Comparison of ENCODE assay signal across 10 cellular contexts in the genomic region with DNA sequence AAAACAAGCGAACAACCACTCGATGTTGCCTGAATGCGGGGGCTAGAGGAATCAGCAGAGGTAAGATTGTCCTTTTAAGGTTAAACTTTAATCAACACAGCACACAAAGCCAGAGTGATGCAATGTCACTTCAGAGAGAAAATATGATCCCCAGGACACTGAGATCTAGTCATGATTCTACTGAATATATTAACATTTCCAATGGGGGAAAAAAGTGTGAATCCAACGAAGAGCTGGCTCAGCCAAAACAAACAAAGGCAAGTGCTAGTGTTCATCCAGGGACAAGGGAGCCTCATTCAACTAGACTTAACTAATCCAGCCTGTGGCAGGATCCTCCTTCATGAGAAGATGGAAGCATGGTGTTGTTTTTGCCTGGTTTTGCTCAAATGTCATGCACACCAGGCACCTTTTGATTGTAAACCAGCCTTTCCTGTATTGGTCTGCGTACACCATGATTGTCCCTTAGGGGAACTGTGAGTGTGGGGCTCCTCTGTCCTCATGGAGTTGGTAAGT. TPM values are rescaled to one million over a fixed set of nuclear protein-coding genes. Genes with fewer than 3 reads are reported as not detected.
A peak's percentile ranks its signal among the peaks of the same experiment; 100 is the strongest.
DNase-seq lines count a peak whose midpoint lies in the region; ATAC-seq, FAIRE-seq and TF ChIP-seq lines count a peak whose summit lies in the region.
"Had no signal": no experiment of that assay in that cellular context is flagged by ENCODE, and none has a peak within 500 bp of the region (broad histone marks: within the 10 kb centered on the region; RNA-seq: fewer than 3 reads in every experiment).

No MANE protein-coding gene starts in this region.

- TF ChIP-seq RAD21 in H1 (IDR thresholded peaks at IDR 0.05 in 1 of 2, conservative IDR thresholded peaks at IDR 0.05 in 1 of 2; ENCODE audit: low read depth in 2 of 2, low read length in 2 of 2), result no peak

- H2BK20ac ChIP-seq in H1 (ENCODE audit: low read length), result no peak overlapping the region

- H3K4me3 Mint-ChIP-seq in GM23338, result no peak overlapping the region
- no peak overlapping the region for H3K4me3 Mint-ChIP-seq in T-cell

- H3K9me3 Mint-ChIP-seq in GM23338 (no peaks in the 10 kb centered on the region), T-cell (no peaks in the 10 kb centered on the region)
- H3K9me3 Mint-ChIP-seq: activated T-helper 2 cell treated with anti-CD3 and anti-CD28 coated beads, Interferon-gamma antibody, Interleukin-2, Interleukin-4, amounts not matched to agents 10 μg/mL and 5 μg/mL and 100 μg/mL, durations not matched to agents 14 hours and 24 hours and 36 hours had no signal

- no peak for TF ChIP-seq EP300 in H1 (IDR thresholded peaks at IDR 0.05; ENCODE audit: borderline replicate concordance in 1 of 2, low read depth in 2 of 2, low read length in 2 of 2)

- no peak overlapping the region for H3K14ac ChIP-seq in H1 (ENCODE audit: insufficient read length)

- H3K27me3 ChIP-seq in GM23338 (ENCODE audit: insufficient read depth) (no peaks in the 10 kb centered on the region), H1 (replicated peaks in 1 of 4; ENCODE audit: control insufficient read depth in 3 of 4, extremely low read depth in 1 of 4, insufficient read depth in 3 of 4, low read length in 3 of 4) (no peaks in the 10 kb centered on the region), rectal smooth muscle tissue (ENCODE audit: control insufficient read depth, insufficient read depth, low read length) (no peaks in the 10 kb centered on the region)
- H3K27me3 ChIP-seq: upper lobe of left lung had no signal

- H3K4me2 ChIP-seq in GM23338 (no peak overlapping the region), H1 (ENCODE audit: insufficient read depth in 1 of 2, low read depth in 2 of 2, low read length in 2 of 2) (no peak overlapping the region)

- WGBS in H1 (ENCODE audit: extremely low coverage in 1 of 2, insufficient coverage in 1 of 2, insufficient read length in 1 of 2, insufficient replicate concordance in 2 of 2, low coverage in 1 of 2, low lambda C conversion rate in 2 of 2, missing lambda C conversion rate in 1 of 2), 2 experiments, result 94% methylated on average over 5 of the region's 5 CpGs; no CpG with 5 or more reads in 1 of the 2 experiments

- no peak overlapping the region for H4K5ac ChIP-seq in H1 (ENCODE audit: insufficient read length, low read depth, low read length)

- H2BK5ac ChIP-seq in H1 (ENCODE audit: low read depth, low read length), result no peak overlapping the region

- H3K23ac ChIP-seq in H1 (ENCODE audit: insufficient read length), result no peak overlapping the region

- no peak for DNase-seq in GM23338 (ENCODE audit: low spot score)
- peak; percentile 15 for DNase-seq in NCI-H510A (lab: John Stamatoyannopoulos, UW)
- DNase-seq in H1 (ENCODE audit: low read depth in 1 of 2, low spot score in 2 of 2), result no peak
- DNase-seq in T-cell, result no peak
- DNase-seq in activated T-cell treated with anti-CD3 and anti-CD28 coated beads, Interleukin-2, amount 50 U/mL, for 1 hour, result no peak
- DNase-seq: activated CD4-positive, CD25-positive, alpha-beta regulatory T cell treated with anti-CD3 and anti-CD28 coated beads, Interleukin-2, amount 50 U/mL, for 72 hours; upper lobe of left lung had no signal

- H2BK15ac ChIP-seq in H1 (ENCODE audit: low read length), result no peak overlapping the region

- peak overlapping the region; percentile 62; the same call in 1 of the 2 replicates for H2BK12ac ChIP-seq in H1 (ENCODE audit: low read depth, low read length)

- H3K18ac ChIP-seq in H1 (ENCODE audit: extremely low read depth, low read length), result no peak overlapping the region

- no peaks in the 10 kb centered on the region; the same call in 1 of the 2 replicates for H3K23me2 ChIP-seq in H1 (ENCODE audit: low read depth, low read length)

- no peak for ATAC-seq in GM23338
- ATAC-seq in T-cell (replicated peaks in 1 of 4), result no peak
- ATAC-seq in HG03442 (IDR thresholded peaks at IDR 0.05; ENCODE audit: unreplicated experiment), result no peak

- no peaks in the 10 kb centered on the region for H3F3A ChIP-seq in GM23338 (replicated peaks; ENCODE audit: low read depth)

- no peak for FAIRE-seq in H1 (lab: Jason Lieb, UNC)

- POLR2A ChIA-PET in H1 (lab: Charles Lee; ENCODE audit: partially characterized antibody), result no interaction called here
- POLR2A ChIA-PET in T-cell (lab: Charles Lee), result no interaction called here

- H2AFZ ChIP-seq in GM23338 (no peak overlapping the region), H1 (ENCODE audit: low read length) (peak overlapping the region; percentile 57; the same call in 1 of the 2 replicates)

- no peak overlapping the region for H2BK120ac ChIP-seq in H1 (replicated peaks; ENCODE audit: low read depth, low read length)

- H4K20me1 ChIP-seq in GM23338 (replicated peaks; ENCODE audit: insufficient read depth) (no peaks in the 10 kb centered on the region), H1 (replicated peaks in 1 of 2; ENCODE audit: control insufficient read depth in 1 of 2, insufficient read depth in 2 of 2, low read length in 2 of 2) (no peaks in the 10 kb centered on the region)

- H3K9ac ChIP-seq in H1 (replicated peaks in 1 of 4; ENCODE audit: extremely low read depth in 1 of 4, low read depth in 3 of 4, low read length in 3 of 4) (no peak overlapping the region), rectal smooth muscle tissue (ENCODE audit: low read length) (peak overlapping the region; percentile 27)

- H3K27ac Mint-ChIP-seq in GM23338 (peak overlapping the region; percentile 37), T-cell (no peak overlapping the region)
- H3K27ac Mint-ChIP-seq: activated T-helper 2 cell treated with anti-CD3 and anti-CD28 coated beads, Interferon-gamma antibody, Interleukin-2, Interleukin-4, amounts not matched to agents 10 μg/mL and 5 μg/mL and 100 μg/mL, durations not matched to agents 14 hours and 24 hours and 36 hours had no signal

- no peak overlapping the region for H4K91ac ChIP-seq in H1 (replicated peaks; ENCODE audit: insufficient read length, low read length)

- H3K9me3 ChIP-seq in H1 (ENCODE audit: insufficient read depth in 2 of 2, low read depth in 1 of 2, low read length in 1 of 2), result no peaks in the 10 kb centered on the region
- H3K9me3 ChIP-seq: upper lobe of left lung had no signal

- H3K56ac ChIP-seq in H1 (replicated peaks; ENCODE audit: insufficient read length, low read depth, low read length), result no peak overlapping the region

- no peak overlapping the region for H3K27ac ChIP-seq in GM23338 (ENCODE audit: low read depth)
- H3K27ac ChIP-seq in H1 (ENCODE audit: low read depth, low read length), result no peak overlapping the region
- no peak overlapping the region for H3K27ac ChIP-seq in rectal smooth muscle tissue (ENCODE audit: low read depth, low read length)
- H3K27ac ChIP-seq: upper lobe of left lung had no signal

- no peak overlapping the region for H2AK5ac ChIP-seq in H1 (ENCODE audit: low read depth, low read length)

- no peaks in the 10 kb centered on the region for H3K36me3 ChIP-seq in GM23338 (ENCODE audit: insufficient read depth)
- H3K36me3 ChIP-seq in H1 (ENCODE audit: control insufficient read depth in 2 of 4, insufficient read depth in 4 of 4, low read length in 3 of 4), result no peaks in the 10 kb centered on the region
- no peaks in the 10 kb centered on the region for H3K36me3 ChIP-seq in rectal smooth muscle tissue (ENCODE audit: control insufficient read depth, insufficient read depth, low read length)
- H3K36me3 ChIP-seq: upper lobe of left lung had no signal

- no peak for TF ChIP-seq POLR2A in H1 (IDR thresholded peaks at IDR 0.05; ENCODE audit: control extremely low read depth in 1 of 2, low read depth in 2 of 2, low read length in 2 of 2)

- no peak overlapping the region for H3K4me3 ChIP-seq in GM23338
- H3K4me3 ChIP-seq in H1 (ENCODE audit: extremely low read depth in 1 of 4, insufficient read depth in 2 of 4, low read depth in 3 of 4, low read length in 4 of 4), result no peak overlapping the region
- H3K4me3 ChIP-seq in rectal smooth muscle tissue (ENCODE audit: low read length), result no peak overlapping the region
- H3K4me3 ChIP-seq: upper lobe of left lung had no signal

- H3K4ac ChIP-seq in H1 (replicated peaks; ENCODE audit: insufficient read length, low read depth, low read length), result no peak overlapping the region

- H4K8ac ChIP-seq in H1 (ENCODE audit: extremely low read depth, insufficient read depth, low read length), result no peak overlapping the region

- no peaks in the 10 kb centered on the region for H3K79me1 ChIP-seq in H1 (ENCODE audit: low read depth, low read length)

- H3K27me3 Mint-ChIP-seq in GM23338 (ENCODE audit: insufficient read depth, low read depth, poor library complexity) (peaks cover 8% of the 10 kb centered on the region), T-cell (no peaks in the 10 kb centered on the region)

- TF ChIP-seq CTCF in GM23338 (conservative IDR thresholded peaks at IDR 0.05; ENCODE audit: low read depth in 2 of 2) (no peak), H1 (IDR thresholded peaks at IDR 0.05; ENCODE audit: control extremely low read depth in 1 of 3, insufficient read depth in 1 of 3, low read depth in 1 of 3, low read length in 3 of 3) (no peak)

- H3K36me3 Mint-ChIP-seq in GM23338 (ENCODE audit: low read depth) (peaks cover 3% of the 10 kb centered on the region; the same call in 2 of the 3 replicates), T-cell (no peaks in the 10 kb centered on the region)

- H3K4me1 Mint-ChIP-seq in GM23338, result peaks cover 14% of the 10 kb centered on the region
- H3K4me1 Mint-ChIP-seq in T-cell, result no peaks in the 10 kb centered on the region

- H3K79me2 ChIP-seq in GM23338 (replicated peaks; ENCODE audit: insufficient read depth) (no peaks in the 10 kb centered on the region), H1 (ENCODE audit: control insufficient read depth in 1 of 2, insufficient read depth in 2 of 2, low read length in 2 of 2) (no peaks in the 10 kb centered on the region)

- H3K4me1 ChIP-seq in GM23338 (ENCODE audit: insufficient read depth), result peaks cover 12% of the 10 kb centered on the region
- H3K4me1 ChIP-seq in H1 (replicated peaks in 1 of 4; ENCODE audit: control insufficient read depth in 3 of 4, insufficient read depth in 4 of 4, low read length in 3 of 4), result peaks cover 0 to 6% (median under 1%) of the 10 kb centered on the region in 4 experiments; a peak in 2 of 7 replicates
- H3K4me1 ChIP-seq in rectal smooth muscle tissue (ENCODE audit: control insufficient read depth, insufficient read depth, low read length), result no peaks in the 10 kb centered on the region
- H3K4me1 ChIP-seq: upper lobe of left lung had no signal

- CTCF ChIA-PET in H1 (lab: Charles Lee; ENCODE audit: partially characterized antibody) (interaction anchor here (1.3 to 2.0 kb wide), 5 partner anchors 14 to 259 kb away, joined by 3 to 8 read pairs (median 4); no protein-coding TSS in a partner anchor), T-cell (lab: Charles Lee) (no interaction called here)

- no peaks in the 10 kb centered on the region for H3K9me2 ChIP-seq in GM23338 (ENCODE audit: insufficient read depth)

RNA-seq across cellular contexts. Expression of a gene that starts 35.8 kb away (rescaled TPM):
- 48.1 and 49.2 TPM in 2 replicates for total RNA-seq in GM23338 (2014; rRNA removed; shearing (Covaris generic))
- 64.4 and 73.3 TPM in 2 replicates for polyA plus RNA-seq in GM23338 (2016; fragmentation: Nextera tagmentation; extraction: Ambion mirVana)
- 16.9 and 19.9 TPM in 2 replicates for total RNA-seq in H1 (2021; fragmentation: NEBNext Ultra II Directional; extraction: Animal tissue kit (Norgen Biotek cat#: 25700))
- 11.4 and 18.7 TPM in 2 replicates for polyA plus RNA-seq in H1 (2011; rRNA removed)
- 20.3 TPM for polyA plus RNA-seq in H1 (2011; cell fraction: cytosol; rRNA removed)
- 17.6 TPM for polyA plus RNA-seq in H1 (2011; cell fraction: nucleus; rRNA removed)
- 22.0 to 27.0 TPM (median 26.1 TPM) in 4 replicates for polyA plus RNA-seq in H1 (2012, experiment 1 of 2)
- 10.4 TPM for polyA plus RNA-seq in H1 (2012, experiment 2 of 2)
- 18.7 TPM for polyA plus RNA-seq in H1 (2013, experiment 1 of 2)
- 22.5 TPM for polyA plus RNA-seq in H1 (2013, experiment 2 of 2)
- 17.3 and 23.7 TPM in 2 replicates for polyA minus RNA-seq in H1 (2011; rRNA and poly(A)+ RNA removed)
- polyA minus RNA-seq in H1 (2011; cell fraction: cytosol; rRNA and poly(A)+ RNA removed), result 8.5 TPM
- 13.5 TPM for polyA minus RNA-seq in H1 (2011; cell fraction: nucleus; rRNA and poly(A)+ RNA removed)
- not detected for total RNA-seq in T-cell

RNA-seq across cellular contexts. Expression of a gene that starts 40.5 kb away (rescaled TPM):
- 0.12 and 1.0 TPM in 2 replicates for total RNA-seq in GM23338 (2014; rRNA removed; shearing (Covaris generic))
- polyA plus RNA-seq in GM23338 (2016; fragmentation: Nextera tagmentation; extraction: Ambion mirVana) (0.21 and 0.27 TPM in 2 replicates), H1 (2011; rRNA removed) (0.12 and 0.33 TPM in 2 replicates)
- 0.57 and 1.1 TPM in 2 replicates for total RNA-seq in H1 (2021; fragmentation: NEBNext Ultra II Directional; extraction: Animal tissue kit (Norgen Biotek cat#: 25700))
- polyA plus RNA-seq in H1 (2011; cell fraction: cytosol; rRNA removed), result 0.21 TPM
- polyA plus RNA-seq in H1 (2011; cell fraction: nucleus; rRNA removed), result 1.4 TPM
- polyA plus RNA-seq in H1 (2012, experiment 1 of 2), result 0.31 to 1.3 TPM (median 0.62 TPM) in 4 replicates
- polyA plus RNA-seq in H1 (2012, experiment 2 of 2), result 0.07 TPM
- polyA plus RNA-seq in H1 (2013, experiment 1 of 2), result 0.53 TPM
- polyA plus RNA-seq in H1 (2013, experiment 2 of 2), result 0.92 TPM
- 0.44 and 2.6 TPM in 2 replicates for polyA minus RNA-seq in H1 (2011; rRNA and poly(A)+ RNA removed)
- polyA minus RNA-seq in H1 (2011; cell fraction: cytosol; rRNA and poly(A)+ RNA removed), result 0.07 TPM
- polyA minus RNA-seq in H1 (2011; cell fraction: nucleus; rRNA and poly(A)+ RNA removed), result 0.50 TPM
- 1 to 10 TPM in 1 of 5 donors, under 1 TPM in 2, not detected in 2; 0.60 to 1.0 (median 0.64) TPM for total RNA-seq in T-cell
- total RNA-seq: activated T-helper 2 cell treated with anti-CD3 and anti-CD28 coated beads, Interferon-gamma antibody, Interleukin-2, Interleukin-4, amounts not matched to agents 10 μg/mL and 5 μg/mL and 100 μg/mL, durations not matched to agents 14 hours and 24 hours and 36 hours had no signal

Comparison
In these comparisons a context has a peak if more than half of its experiments do, and no peak if none do; other contexts are left out.
1. RNA of a gene that starts 35.8 kb away (total RNA-seq): 48.1 to 49.2 TPM in GM23338 and 16.9 to 19.9 TPM in H1; not detected in T-cell; every median in the first group is over 10 times any median in the second.